ENCODE assay signal across 20 cellular contexts in genomic region chr16:4784444-4784987, GRCh38. TPM values are rescaled to one million over a fixed set of nuclear protein-coding genes. Genes with fewer than 3 reads are reported as not detected.
"Had no signal": no experiment of that assay in that cellular context is flagged by ENCODE, and none has a peak within 500 bp of the region (broad histone marks: within the 10 kb centered on the region; RNA-seq: fewer than 3 reads in every experiment).

No MANE protein-coding gene starts in this region.

RNA-seq across cellular contexts. Expression of gene SEPTIN12, which starts 3.6 kb away (rescaled TPM):
- total RNA-seq: kidney; left lung; liver; lower lobe of right lung; mammary epithelial cell; mucosa of gallbladder; naive thymus-derived CD8-positive, alpha-beta T cell; occipital lobe; osteocyte; posterior vena cava; psoas muscle; sigmoid colon; spleen; subcutaneous adipose tissue; suprapubic skin; thoracic aorta; upper lobe of right lung had no signal
- polyA plus RNA-seq: immature natural killer cell; liver; mammary epithelial cell; naive thymus-derived CD8-positive, alpha-beta T cell; small intestine had no signal

RNA-seq across cellular contexts. Expression of gene SMIM22, which starts 10.7 kb away (rescaled TPM):
- total RNA-seq: naive thymus-derived CD8-positive, alpha-beta T cell; neural crest cell; occipital lobe; osteocyte; posterior vena cava; psoas muscle; sigmoid colon; spleen; subcutaneous adipose tissue; thoracic aorta had no signal
- polyA plus RNA-seq: immature natural killer cell; naive thymus-derived CD8-positive, alpha-beta T cell; spleen had no signal

RNA-seq across cellular contexts. Expression of gene DNAAF8, which starts 50.2 kb away (rescaled TPM):
- total RNA-seq: thoracic aorta had no signal
